27 cellular contexts compared by ENCODE assay signal in genomic region chr18:75586576-75586975, GRCh38.
"Had no signal": no experiment of that assay in that cellular context is flagged by ENCODE, and none has a peak within 500 bp of the region (broad histone marks: within the 10 kb centered on the region; RNA-seq: fewer than 3 reads in every experiment).

No MANE protein-coding gene starts in this region.

- H3K4me3 ChIP-seq: Peyer's patch, SJCRH30 had no signal

- H3K9me2 ChIP-seq: SK-N-SH had no signal

- H3K36me3 ChIP-seq: Peyer's patch, SJCRH30 had no signal

- ATAC-seq: activated CD4-positive, CD25-positive, alpha-beta regulatory T cell treated with anti-CD3 and anti-CD28 coated beads, Interleukin-2, amount 50 U/mL, for 24 hours; activated CD8-positive, alpha-beta T cell treated with anti-CD3 and anti-CD28 coated beads, Interleukin-2, amount 10 ng/mL, durations not matched to agents 7 days and 5 days had no signal

- H3K9ac ChIP-seq: KMS-11, SK-N-SH had no signal

- H3K4me1 ChIP-seq: Peyer's patch had no signal

- H3K27ac ChIP-seq: KMS-11, Peyer's patch, RWPE1, SJCRH30 had no signal

- H3K27me3 ChIP-seq: Peyer's patch, SJCRH30 had no signal

- H3K4me2 ChIP-seq: KMS-11, SK-N-SH had no signal

- DNase-seq: activated CD4-positive, alpha-beta T cell treated with anti-CD3 and anti-CD28 coated beads for 48 hours; activated CD4-positive, alpha-beta T cell treated with anti-CD3 and anti-CD28 coated beads, Interleukin-2, amount 50 U/mL, for 4 hours; activated CD8-positive, alpha-beta memory T cell treated with anti-CD3 and anti-CD28 coated beads, Interleukin-2, amount 50 U/mL, for 48 hours; activated CD8-positive, alpha-beta T cell treated with anti-CD3 and anti-CD28 coated beads, Interleukin-2, amount 10 ng/mL, durations not matched to agents 7 days and 5 days; activated effector memory CD4-positive, alpha-beta T cell treated with Interleukin-2 at 50 U/mL for 16 hours; activated naive CD4-positive, alpha-beta T cell; activated T-cell treated with anti-CD3 and anti-CD28 coated beads, Interleukin-2, amount 50 U/mL, for 1 hour; aorta; central memory CD4-positive, alpha-beta T cell; MV-4-11; NCI-H1092 treated with DMSO at 0.1 percent for 48 hours; NCI-H1417 treated with DMSO at 0.1 percent for 48 hours; NCI-H1694; NCI-H2029; NCI-H2107; NCI-H2171 treated with DMSO at 0.1 percent for 48 hours; NCI-H226; NCI-H69; NK-92 treated with Interleukin-12 subunit alpha and Interleukin-12 subunit beta, amount 100 ng/mL, for 24 hours; Peyer's patch; Right ventricle myocardium superior; SJCRH30; SK-N-SH; T-helper 1 cell had no signal

- H3K9me3 ChIP-seq: SJCRH30 had no signal
